ENCODE assay signal across 21 cellular contexts in the genomic region with DNA sequence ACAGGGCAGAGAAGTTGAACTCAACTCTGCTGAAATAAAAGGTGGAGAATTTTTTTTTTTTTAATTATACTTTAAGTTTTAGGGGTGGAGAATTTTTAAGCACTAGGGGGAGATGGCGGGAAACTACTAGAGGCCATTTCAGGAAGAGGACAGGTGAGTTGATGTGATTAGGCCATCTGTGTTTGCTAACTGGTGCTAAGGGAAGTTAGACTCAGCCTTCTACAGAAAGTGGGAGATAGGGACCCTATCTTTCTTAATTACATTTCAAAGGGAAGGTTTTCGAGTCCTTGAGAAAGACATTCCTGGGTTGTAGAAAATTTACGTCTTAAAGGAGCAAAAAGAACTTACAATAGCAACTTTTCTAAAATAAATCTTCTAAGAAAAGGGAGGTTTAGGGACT.
"Had no signal": no experiment of that assay in that cellular context is flagged by ENCODE, and none has a peak within 500 bp of the region (broad histone marks: within the 10 kb centered on the region; RNA-seq: fewer than 3 reads in every experiment).

No MANE protein-coding gene starts in this region.

- H3K4me1 Mint-ChIP-seq: naive thymus-derived CD8-positive, alpha-beta T cell; stimulated activated memory B cell treated with anti-CD40 and anti-IgM and Interleukin-4, amounts not matched to agents 10 μg/mL and 1 μg/mL and 100 μg/mL, for 72 hours had no signal

- H3K4me3 ChIP-seq: dorsolateral prefrontal cortex, esophagus muscularis mucosa, gastrocnemius medialis, heart right ventricle, mucosa of descending colon, psoas muscle, right lobe of liver, tibial artery, upper lobe of left lung, uterus had no signal

- H3K27ac ChIP-seq: dorsolateral prefrontal cortex, epithelial cell of prostate, esophagus muscularis mucosa, gastrocnemius medialis, heart right ventricle, neutrophil, psoas muscle, right lobe of liver, tibial artery, upper lobe of left lung, uterus had no signal

- DNase-seq: cortex of kidney; dorsolateral prefrontal cortex; effector memory CD4-positive, alpha-beta T cell; gastrocnemius medialis; heart right ventricle; islet precursor cell; mammary epithelial cell; mucosa of descending colon; naive thymus-derived CD8-positive, alpha-beta T cell; psoas muscle; retina; right lobe of liver; stimulated activated CD4-positive, alpha-beta T cell treated with anti-CD3 and anti-CD28 coated beads, Interleukin-4, amount 100 ng/mL, for 1 hour; tibial artery; upper lobe of left lung; uterus had no signal

- H3K27ac Mint-ChIP-seq: naive thymus-derived CD8-positive, alpha-beta T cell; stimulated activated memory B cell treated with anti-CD40 and anti-IgM and Interleukin-4, amounts not matched to agents 10 μg/mL and 1 μg/mL and 100 μg/mL, for 72 hours; stimulated activated naive CD8-positive, alpha-beta T cell treated with anti-CD3 and anti-CD28 coated beads, Interleukin-15, Interleukin-2, amounts not matched to agents 100 ng/mL and 50 ng/mL, for 24 hours had no signal

- H3K9me3 ChIP-seq: esophagus muscularis mucosa, gastrocnemius medialis, mucosa of descending colon, neutrophil, right lobe of liver, tibial artery, upper lobe of left lung, uterus had no signal

- H3K36me3 Mint-ChIP-seq: stimulated activated memory B cell treated with anti-CD40 and anti-IgM and Interleukin-4, amounts not matched to agents 10 μg/mL and 1 μg/mL and 100 μg/mL, for 72 hours had no signal

- H3K4me1 ChIP-seq: esophagus muscularis mucosa, gastrocnemius medialis, heart right ventricle, psoas muscle, right lobe of liver, tibial artery, upper lobe of left lung, uterus had no signal

- H3K36me3 ChIP-seq: esophagus muscularis mucosa, gastrocnemius medialis, heart right ventricle, neutrophil, right lobe of liver, tibial artery, upper lobe of left lung, uterus had no signal

- H3K9me3 Mint-ChIP-seq: stimulated activated memory B cell treated with anti-CD40 and anti-IgM and Interleukin-4, amounts not matched to agents 10 μg/mL and 1 μg/mL and 100 μg/mL, for 72 hours; stimulated activated naive CD8-positive, alpha-beta T cell treated with anti-CD3 and anti-CD28 coated beads, Interleukin-15, Interleukin-2, amounts not matched to agents 100 ng/mL and 50 ng/mL, for 24 hours had no signal

- H3K27me3 ChIP-seq: esophagus muscularis mucosa, gastrocnemius medialis, neutrophil, right lobe of liver, tibial artery, upper lobe of left lung, uterus had no signal

- H3K4me3 Mint-ChIP-seq: naive thymus-derived CD8-positive, alpha-beta T cell; stimulated activated memory B cell treated with anti-CD40 and anti-IgM and Interleukin-4, amounts not matched to agents 10 μg/mL and 1 μg/mL and 100 μg/mL, for 72 hours; stimulated activated naive CD8-positive, alpha-beta T cell treated with anti-CD3 and anti-CD28 coated beads, Interleukin-15, Interleukin-2, amounts not matched to agents 100 ng/mL and 50 ng/mL, for 24 hours had no signal

- H3K27me3 Mint-ChIP-seq: stimulated activated memory B cell treated with anti-CD40 and anti-IgM and Interleukin-4, amounts not matched to agents 10 μg/mL and 1 μg/mL and 100 μg/mL, for 72 hours; stimulated activated naive CD8-positive, alpha-beta T cell treated with anti-CD3 and anti-CD28 coated beads, Interleukin-15, Interleukin-2, amounts not matched to agents 100 ng/mL and 50 ng/mL, for 24 hours had no signal
